Comparison of ENCODE assay signal across 8 cellular contexts in genomic region chr15:74906450-74907276, GRCh38. TPM values are rescaled to one million over a fixed set of nuclear protein-coding genes. Genes with fewer than 3 reads are reported as not detected.
A peak's percentile ranks its signal among the peaks of the same experiment; 100 is the strongest.
DNase-seq lines count a peak whose midpoint lies in the region; ATAC-seq, FAIRE-seq and TF ChIP-seq lines count a peak whose summit lies in the region.

Gene FAM219B (minus strand): TSS chr15:74906851. CDS start chr15:74906800, 51 bp downstream.

- H3K4me3 Mint-ChIP-seq in central memory CD8-positive, alpha-beta T cell = peak within 1 kb of the TSS; percentile 99

- no peak for TF ChIP-seq CTCF in A549 (IDR thresholded peaks at IDR 0.05)

- CTCF ChIA-PET in A549 (lab: Yijun Ruan, JAX) = interaction anchor here (1.0 to 5.2 kb wide), 9 partner anchors 9 to 138 kb away, joined by 3 to 36 read pairs (median 6); partner anchors contain the start of gene MPI

- 12% methylated on average over 30 of the region's 76 CpGs for WGBS in A549 (ENCODE audit: missing lambda C conversion rate)

- H3K4me3 ChIP-seq in A549 = peak within 1 kb of the TSS; percentile 78

- FAIRE-seq in A549 (lab: Jason Lieb, UNC) = no peak

- peaks cover 13% of the 10 kb centered on the region for H3K4me1 ChIP-seq in A549

- no peaks in the 10 kb centered on the region for H3K27me3 Mint-ChIP-seq in central memory CD8-positive, alpha-beta T cell

- TF ChIP-seq RAD21 in A549 (conservative IDR thresholded peaks at IDR 0.05 in 1 of 2, IDR thresholded peaks at IDR 0.05 in 1 of 2) = no peak

- H3K9me3 ChIP-seq in A549 = no peaks in the 10 kb centered on the region

- POLR2A ChIA-PET in A549 (lab: Yijun Ruan, JAX) = interaction anchor here (0.5 to 1.7 kb wide), 15 partner anchors 10 to 298 kb away, joined by 3 to 31 read pairs (median 5); partner anchors contain the start of genes COX5A, MPI, PPCDC and RPP25

- H3K36me3 Mint-ChIP-seq in central memory CD8-positive, alpha-beta T cell (ENCODE audit: insufficient read depth) = peaks cover 11% of the 10 kb centered on the region

- H3K4me2 ChIP-seq in A549 = peak within 1 kb of the TSS; percentile 95

- H3K27ac ChIP-seq in A549 = peak within 1 kb of the TSS; percentile 92

- peak within 1 kb of the TSS; percentile 98 for H3K27ac Mint-ChIP-seq in central memory CD8-positive, alpha-beta T cell (ENCODE audit: low read depth)

- peak; percentile 90 to 98 for DNase-seq in A549 (ENCODE audit: low read depth in 1 of 2, low spot score in 1 of 2)
- peak; percentile 72 for DNase-seq in NCI-H2227 treated with DMSO at 0.1 percent for 48 hours (lab: John Stamatoyannopoulos, UW)
- DNase-seq in activated CD4-positive, CD25-positive, alpha-beta regulatory T cell treated with anti-CD3 and anti-CD28 coated beads, Interleukin-2, amount 50 U/mL, for 16 hours (ENCODE audit: low read depth, low spot score) = peak; percentile 54
- DNase-seq in central memory CD8-positive, alpha-beta T cell (ENCODE audit: low spot score in 2 of 2) = peak; percentile 28 to 55
- peak; percentile 88 for DNase-seq in iris pigment epithelial cell (ENCODE audit: low read depth)
- DNase-seq in stimulated activated CD4-positive, alpha-beta T cell treated with anti-CD3 and anti-CD28 coated beads, Interleukin-12 subunit alpha, Interleukin-12 subunit beta, amount 100 ng/mL, for 24 hours (ENCODE audit: low read depth in 2 of 2) = peak; percentile 53 to 75

- TF ChIP-seq EP300 in A549 (IDR thresholded peaks at IDR 0.05) = no peak

- TF ChIP-seq POLR2A in A549 (IDR thresholded peaks at IDR 0.05; ENCODE audit: low read length) = peak; percentile 89

- ATAC-seq in A549 (peak; percentile 88 to 93), GM18861 (IDR thresholded peaks at IDR 0.05; ENCODE audit: unreplicated experiment) (peak; percentile 79), HG03097 (IDR thresholded peaks at IDR 0.05; ENCODE audit: low FRiP score, unreplicated experiment) (peak; percentile 86)
- peak; percentile 77 for ATAC-seq in central memory CD8-positive, alpha-beta T cell (replicated peaks; ENCODE audit: extremely low read depth, poor library complexity, severe bottlenecking)

- H3K4me1 Mint-ChIP-seq in central memory CD8-positive, alpha-beta T cell = peaks cover 27% of the 10 kb centered on the region

- no peaks in the 10 kb centered on the region for H3K9me3 Mint-ChIP-seq in central memory CD8-positive, alpha-beta T cell

TF ChIP-seq in A549, 52 proteins besides CTCF, POLR2A, EP300 and RAD21 (continues in another document):
- no peak for TF ChIP-seq NFE2L2 (conservative IDR thresholded peaks at IDR 0.05; ENCODE audit: low read length)
- TF ChIP-seq ELK1 (IDR thresholded peaks at IDR 0.05; ENCODE audit: low read depth, low read length) = no peak
- TF ChIP-seq TP53 (CRISPR knock-in tag; IDR thresholded peaks at IDR 0.05) = no peak
- no peak for TF ChIP-seq CBX8 (IDR thresholded peaks at IDR 0.05)
- 0 out of 2 replicates have a peak, but pooled peaks have one; percentile 53 for TF ChIP-seq MAX (IDR thresholded peaks at IDR 0.05)
- TF ChIP-seq KDM1A (IDR thresholded peaks at IDR 0.05; ENCODE audit: low read depth) = no peak
- no peak for TF ChIP-seq BHLHE40 (IDR thresholded peaks at IDR 0.05; ENCODE audit: low read depth, low read length)
- TF ChIP-seq GATA3 (IDR thresholded peaks at IDR 0.05; ENCODE audit: borderline replicate concordance) = peak; percentile 32; the same call in 1 of the 2 replicates
- peak; percentile 82 to 94; a peak in 4 of 5 replicates for TF ChIP-seq JUN (IDR thresholded peaks at IDR 0.05)
- TF ChIP-seq ZSCAN20 (CRISPR knock-in tag; IDR thresholded peaks at IDR 0.05) = no peak
- no peak for TF ChIP-seq FOSB (CRISPR knock-in tag; IDR thresholded peaks at IDR 0.05)
- peak; percentile 90 for TF ChIP-seq PHF8 (IDR thresholded peaks at IDR 0.05; ENCODE audit: borderline replicate concordance, low read depth)
- TF ChIP-seq FOXS1 (CRISPR knock-in tag; IDR thresholded peaks at IDR 0.05) = no peak
- TF ChIP-seq USF2 (IDR thresholded peaks at IDR 0.05) = no peak
- no peak for TF ChIP-seq CBX2 (IDR thresholded peaks at IDR 0.05; ENCODE audit: borderline replicate concordance, low read depth)
- TF ChIP-seq HMGXB4 (CRISPR knock-in tag; IDR thresholded peaks at IDR 0.05; ENCODE audit: borderline replicate concordance) = no peak
- TF ChIP-seq ZFP36 (IDR thresholded peaks at IDR 0.05; ENCODE audit: borderline replicate concordance, partially characterized antibody) = no peak
- TF ChIP-seq CHD4 (IDR thresholded peaks at IDR 0.05; ENCODE audit: borderline replicate concordance) = no peak
- TF ChIP-seq MAZ (IDR thresholded peaks at IDR 0.05; ENCODE audit: borderline replicate concordance, low read depth, low read length) = peak; percentile 68; the same call in 1 of the 2 replicates
- TF ChIP-seq RNF2 (IDR thresholded peaks at IDR 0.05; ENCODE audit: borderline replicate concordance, low read depth) = no peak
- TF ChIP-seq HEYL (CRISPR knock-in tag; IDR thresholded peaks at IDR 0.05) = no peak
- no peak for TF ChIP-seq EHF (CRISPR knock-in tag; IDR thresholded peaks at IDR 0.05)
- no peak for TF ChIP-seq FOSL2 (IDR thresholded peaks at IDR 0.05)
- no peak for TF ChIP-seq FOSL2 (CRISPR knock-in tag; IDR thresholded peaks at IDR 0.05)
- TF ChIP-seq HDAC2 (IDR thresholded peaks at IDR 0.05) = no peak
- 0 out of 2 replicates have a peak, but pooled peaks have one; percentile 44 for TF ChIP-seq E2F6 (IDR thresholded peaks at IDR 0.05; ENCODE audit: borderline replicate concordance, low read depth)
- TF ChIP-seq ZC3H11A (IDR thresholded peaks at IDR 0.05) = no peak
- no peak for TF ChIP-seq EHMT2 (IDR thresholded peaks at IDR 0.05; ENCODE audit: low read depth)
- no peak for TF ChIP-seq RCOR1 (IDR thresholded peaks at IDR 0.05; ENCODE audit: low read depth, low read length)
- TF ChIP-seq ZNF302 (CRISPR knock-in tag; IDR thresholded peaks at IDR 0.05) = no peak
- TF ChIP-seq SREBF2 (IDR thresholded peaks at IDR 0.05) = no peak
- no peak for TF ChIP-seq CHD2 (IDR thresholded peaks at IDR 0.05; ENCODE audit: low read length, partially characterized antibody)
- no peak for TF ChIP-seq NR3C1 (IDR thresholded peaks at IDR 0.05)

RNA-seq across cellular contexts. Expression of gene FAM219B, which starts in this region (rescaled TPM):
- polyA plus RNA-seq in A549 (2011; rRNA removed) (46.2 and 65.3 TPM in 2 replicates), A549 (2017; fragmentation: RNase III; extraction: RNeasy Plus Mini Kit Qiagen cat#74134 plus additional on column Dnase treatment) (29.9 to 36.9 TPM (median 31.3 TPM) in 3 replicates)
- 38.6 and 40.8 TPM in 2 replicates for polyA plus RNA-seq in A549 (2012; cell fraction: cytosol; rRNA removed)
- 96.5 and 128 TPM in 2 replicates for polyA plus RNA-seq in A549 (2012; cell fraction: nucleus; rRNA removed)
- polyA minus RNA-seq in A549 (2011; rRNA and poly(A)+ RNA removed) = 42.7 and 47.2 TPM in 2 replicates

Comparison
In these comparisons a context has a peak if more than half of its experiments do, and no peak if none do; other contexts are left out.
1. Peak in every context shown above with its lines: DNase-seq, ATAC-seq, H3K4me3 ChIP-seq and H3K27ac ChIP-seq.
2. DNase-seq: peak in every context shown above with its lines; median percentile 94 in A549; 88 in iris pigment epithelial cell; 72 in NCI-H2227 treated with DMSO at 0.1 percent for 48 hours; 64 in stimulated activated CD4-positive, alpha-beta T cell treated with anti-CD3 and anti-CD28 coated beads, Interleukin-12 subunit alpha, Interleukin-12 subunit beta, amount 100 ng/mL, for 24 hours; 54 in activated CD4-positive, CD25-positive, alpha-beta regulatory T cell treated with anti-CD3 and anti-CD28 coated beads, Interleukin-2, amount 50 U/mL, for 16 hours; 42 in central memory CD8-positive, alpha-beta T cell.